ENCODE assay signal across 1 cellular context in genomic region chr4:172666711-172667368, GRCh38.
TF ChIP-seq lines count a peak whose summit lies in the region.

No MANE protein-coding gene starts in this region.

TF ChIP-seq in HepG2, 621 proteins besides CTCF, POLR2A, EP300 and RAD21 (continued from another document):
- TF ChIP-seq AFF4 (CRISPR knock-in tag; IDR thresholded peaks at IDR 0.05) (no peak), POGZ (CRISPR knock-in tag; IDR thresholded peaks at IDR 0.05) (no peak), PCBP2 (optimal IDR thresholded peaks at IDR 0.05; ENCODE audit: low read depth, low read length, poor library complexity, severe bottlenecking) (no peak)
